ENCODE assay signal across 25 cellular contexts in genomic region chr13:20780318-20780717, GRCh38.
"Had no signal": no experiment of that assay in that cellular context is flagged by ENCODE, and none has a peak within 500 bp of the region (broad histone marks: within the 10 kb centered on the region; RNA-seq: fewer than 3 reads in every experiment).

No MANE protein-coding gene starts in this region.

- H3K9me3 Mint-ChIP-seq: activated naive CD8-positive, alpha-beta T cell treated with anti-CD3 and anti-CD28 coated beads, Interleukin-2, amount 10 ng/mL, durations not matched to agents 7 days and 5 days; IgD-negative memory B cell had no signal

- H3K27ac ChIP-seq: body of pancreas, KMS-11, RWPE1, SJCRH30 had no signal

- H3K9me3 ChIP-seq: body of pancreas, MG63, SJCRH30, SK-N-SH had no signal

- H3K4me1 Mint-ChIP-seq: IgD-negative memory B cell had no signal

- H3K27me3 Mint-ChIP-seq: activated CD8-positive, alpha-beta memory T cell treated with anti-CD3 and anti-CD28 coated beads, Interleukin-2, amount 10 ng/mL, durations not matched to agents 7 days and 5 days; activated naive CD8-positive, alpha-beta T cell treated with anti-CD3 and anti-CD28 coated beads, Interleukin-2, amount 10 ng/mL, durations not matched to agents 7 days and 5 days; IgD-negative memory B cell had no signal

- H3K4me3 ChIP-seq: body of pancreas, MG63, SJCRH30 had no signal

- DNase-seq: activated CD4-positive, alpha-beta T cell treated with anti-CD3 and anti-CD28 coated beads for 4 hours; activated CD8-positive, alpha-beta memory T cell treated with anti-CD3 and anti-CD28 coated beads, Interleukin-2, amount 10 ng/mL, durations not matched to agents 7 days and 5 days; activated effector memory CD4-positive, alpha-beta T cell treated with Interleukin-2 at 50 U/mL for 16 hours; activated naive CD4-positive, alpha-beta T cell treated with Interleukin-2 at 50 U/mL for 16 hours; activated naive CD8-positive, alpha-beta T cell treated with anti-CD3 and anti-CD28 coated beads, Interleukin-2, amount 10 ng/mL, durations not matched to agents 7 days and 5 days; aorta; body of pancreas; MG63; MV-4-11; NCI-H1092 treated with DMSO at 0.1 percent for 48 hours; NCI-H1417 treated with DMSO at 0.1 percent for 48 hours; NCI-H1694 treated with DMSO at 0.1 percent for 48 hours; NCI-H2029 treated with DMSO at 0.1 percent for 48 hours; NCI-H510A treated with DMSO at 0.1 percent for 48 hours; NCI-H69; NK-92 treated with Interleukin-12 subunit alpha and Interleukin-12 subunit beta, amount 100 ng/mL, for 24 hours; OCI-M1; Right ventricle myocardium superior; SJCRH30; SK-N-SH had no signal

- H3K27me3 ChIP-seq: body of pancreas, MG63, SJCRH30 had no signal

- H3K27ac Mint-ChIP-seq: activated CD8-positive, alpha-beta memory T cell treated with anti-CD3 and anti-CD28 coated beads, Interleukin-2, amount 10 ng/mL, durations not matched to agents 7 days and 5 days; activated naive CD8-positive, alpha-beta T cell treated with anti-CD3 and anti-CD28 coated beads, Interleukin-2, amount 10 ng/mL, durations not matched to agents 7 days and 5 days; IgD-negative memory B cell had no signal

- ATAC-seq: activated CD4-positive, CD25-positive, alpha-beta regulatory T cell treated with anti-CD3 and anti-CD28 coated beads, Interleukin-2, amount 50 U/mL, for 24 hours; activated CD8-positive, alpha-beta memory T cell treated with anti-CD3 and anti-CD28 coated beads, Interleukin-2, amount 10 ng/mL, durations not matched to agents 7 days and 5 days; body of pancreas; Panc1 had no signal

- H3K4me1 ChIP-seq: body of pancreas, SJCRH30 had no signal

- H3K4me3 Mint-ChIP-seq: activated CD8-positive, alpha-beta memory T cell treated with anti-CD3 and anti-CD28 coated beads, Interleukin-2, amount 10 ng/mL, durations not matched to agents 7 days and 5 days; activated naive CD8-positive, alpha-beta T cell treated with anti-CD3 and anti-CD28 coated beads, Interleukin-2, amount 10 ng/mL, durations not matched to agents 7 days and 5 days; IgD-negative memory B cell had no signal
